ENCODE assay signal across 34 cellular contexts in the genomic region with DNA sequence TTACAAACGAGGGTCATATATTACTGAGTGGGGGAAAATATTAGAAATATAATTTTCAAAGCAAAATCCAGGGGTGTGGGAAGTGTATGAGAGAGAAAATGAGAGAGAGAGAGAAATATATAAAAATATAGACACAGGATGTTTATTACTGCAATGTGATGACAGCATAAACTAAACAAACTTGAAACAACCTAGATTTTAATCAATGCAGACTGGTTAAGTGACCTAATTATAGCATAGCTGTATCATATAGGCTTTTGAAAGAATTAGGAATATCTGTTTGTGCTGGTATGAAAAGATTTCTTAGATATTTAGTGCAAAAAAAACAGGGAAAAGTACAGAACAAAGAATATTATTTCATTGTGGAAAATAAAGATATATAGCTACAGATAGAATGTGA.
"Had no signal": no experiment of that assay in that cellular context is flagged by ENCODE, and none has a peak within 500 bp of the region (broad histone marks: within the 10 kb centered on the region; RNA-seq: fewer than 3 reads in every experiment).

No MANE protein-coding gene starts in this region.

- H3K27me3 Mint-ChIP-seq: activated CD4-positive, alpha-beta memory T cell treated with anti-CD3 and anti-CD28 coated beads for 36 hours; activated CD8-positive, alpha-beta T cell treated with anti-CD3 and anti-CD28 coated beads for 36 hours; activated naive CD8-positive, alpha-beta T cell treated with anti-CD3 and anti-CD28 coated beads for 36 hours had no signal

- H3K4me3 Mint-ChIP-seq: activated B cell treated with CpG ODN at 0.5 μM for 24 hours; activated CD4-positive, alpha-beta memory T cell treated with anti-CD3 and anti-CD28 coated beads for 36 hours; activated CD4-positive, alpha-beta T cell treated with anti-CD3 and anti-CD28 coated beads, Interleukin-2, amount 10 ng/mL, durations not matched to agents 24 days and 14 days; activated CD8-positive, alpha-beta T cell treated with anti-CD3 and anti-CD28 coated beads for 36 hours; activated naive CD4-positive, alpha-beta T cell treated with anti-CD3 and anti-CD28 coated beads for 36 hours; activated naive CD8-positive, alpha-beta T cell treated with anti-CD3 and anti-CD28 coated beads for 36 hours; activated T-helper 1 cell treated with anti-CD3 and anti-CD28 coated beads, Interleukin-12 subunit alpha, Interleukin-12 subunit beta, Interleukin-2, Interleukin-4 antibody, amounts not matched to agents 30 ng/mL and 10 ng/mL and 1 ng/mL, durations not matched to agents 14 hours and 24 hours and 36 hours; activated T-helper 17 cell treated with anti-CD3 and anti-CD28 coated beads, Interleukin-2, amount 50 U/mL, for 72 hours; T-helper 1 cell treated with Interleukin-12 subunit alpha and Interleukin-12 subunit beta and Interleukin-4 antibody, amounts not matched to agents 30 μg/mL and 1 μg/mL, for 36 hours; T-helper 2 cell treated with Interferon-gamma antibody and Interleukin-4, amounts not matched to agents 5 μg/mL and 100 μg/mL, for 36 hours had no signal

- H3K4me3 ChIP-seq: adrenal gland, body of pancreas, breast epithelium had no signal

- H3K27ac ChIP-seq: adrenal gland, body of pancreas, brain microvascular endothelial cell, breast epithelium, VCaP had no signal

- H3K9me3 ChIP-seq: adrenal gland, body of pancreas, breast epithelium had no signal

- H3K4me1 Mint-ChIP-seq: activated B cell treated with CpG ODN at 0.5 μM for 24 hours; activated CD4-positive, alpha-beta T cell treated with anti-CD3 and anti-CD28 coated beads, Interleukin-2, amount 10 ng/mL, durations not matched to agents 24 days and 14 days; activated naive CD8-positive, alpha-beta T cell treated with anti-CD3 and anti-CD28 coated beads for 36 hours; activated T-helper 17 cell treated with anti-CD3 and anti-CD28 coated beads, Interleukin-2, amount 50 U/mL, for 72 hours had no signal

- H3K27me3 ChIP-seq: body of pancreas, brain microvascular endothelial cell, breast epithelium had no signal

- ATAC-seq: activated CD8-positive, alpha-beta T cell treated with anti-CD3 and anti-CD28 coated beads for 36 hours; activated naive CD4-positive, alpha-beta T cell treated with anti-CD3 and anti-CD28 coated beads, Interleukin-2, amount 50 U/mL, for 72 hours; activated T-helper 17 cell treated with anti-CD3 and anti-CD28 coated beads, Interleukin-2, amount 50 U/mL, for 72 hours; body of pancreas had no signal

- H3K27ac Mint-ChIP-seq: activated B cell treated with CpG ODN at 0.5 μM for 24 hours; activated CD4-positive, alpha-beta memory T cell treated with anti-CD3 and anti-CD28 coated beads for 36 hours; activated CD4-positive, alpha-beta T cell treated with anti-CD3 and anti-CD28 coated beads, Interleukin-2, amount 10 ng/mL, durations not matched to agents 24 days and 14 days; activated CD8-positive, alpha-beta T cell treated with anti-CD3 and anti-CD28 coated beads for 36 hours; activated naive CD4-positive, alpha-beta T cell treated with anti-CD3 and anti-CD28 coated beads for 36 hours; activated naive CD4-positive, alpha-beta T cell treated with anti-CD3 and anti-CD28 coated beads, Interleukin-2, amount 50 U/mL, for 72 hours; activated naive CD8-positive, alpha-beta T cell treated with anti-CD3 and anti-CD28 coated beads for 36 hours; activated T-helper 1 cell treated with anti-CD3 and anti-CD28 coated beads, Interleukin-12 subunit alpha, Interleukin-12 subunit beta, Interleukin-2, Interleukin-4 antibody, amounts not matched to agents 30 ng/mL and 10 ng/mL and 1 ng/mL, durations not matched to agents 14 hours and 24 hours and 36 hours; activated T-helper 17 cell treated with anti-CD3 and anti-CD28 coated beads, Interleukin-2, amount 50 U/mL, for 72 hours; T-helper 1 cell treated with Interleukin-12 subunit alpha and Interleukin-12 subunit beta and Interleukin-4 antibody, amounts not matched to agents 30 μg/mL and 1 μg/mL, for 36 hours; T-helper 2 cell treated with Interferon-gamma antibody and Interleukin-4, amounts not matched to agents 5 μg/mL and 100 μg/mL, for 36 hours had no signal

- H3K4me1 ChIP-seq: adrenal gland, body of pancreas, breast epithelium had no signal

- DNase-seq: activated B cell treated with CpG ODN at 0.5 μM for 24 hours; activated CD4-positive, alpha-beta memory T cell treated with anti-CD3 and anti-CD28 coated beads for 36 hours; activated CD4-positive, alpha-beta T cell treated with anti-CD3 and anti-CD28 coated beads for 4 hours; activated CD4-positive, alpha-beta T cell treated with anti-CD3 and anti-CD28 coated beads, Interleukin-2, amount 10 ng/mL, durations not matched to agents 24 days and 14 days; activated CD4-positive, alpha-beta T cell treated with anti-CD3 and anti-CD28 coated beads, Interleukin-2, amount 50 U/mL, for 1 hour; activated CD4-positive, alpha-beta T cell treated with anti-CD3 and anti-CD28 coated beads, Interleukin-2, amount 50 U/mL, for 4 hours; activated CD4-positive, CD25-positive, alpha-beta regulatory T cell treated with anti-CD3 and anti-CD28 coated beads, Interleukin-2, amount 50 U/mL, for 72 hours; activated CD8-positive, alpha-beta memory T cell treated with anti-CD3 and anti-CD28 coated beads, Interleukin-2, amount 50 U/mL, for 4 hours; activated CD8-positive, alpha-beta T cell treated with anti-CD3 and anti-CD28 coated beads for 36 hours; activated effector memory CD4-positive, alpha-beta T cell treated with anti-CD3 and anti-CD28 coated beads, Interleukin-2, amount 50 U/mL, for 16 hours; activated gamma-delta T cell treated with Interleukin-2 at 50 U/mL for 16 hours; activated naive CD4-positive, alpha-beta T cell; activated naive CD4-positive, alpha-beta T cell treated with anti-CD3 and anti-CD28 coated beads for 36 hours; activated naive CD4-positive, alpha-beta T cell treated with anti-CD3 and anti-CD28 coated beads, Interleukin-2, amount 50 U/mL, for 16 hours; activated naive CD8-positive, alpha-beta T cell treated with anti-CD3 and anti-CD28 coated beads for 36 hours; activated T-cell treated with anti-CD3 and anti-CD28 coated beads for 4 hours; activated T-cell treated with anti-CD3 and anti-CD28 coated beads, Interleukin-2, amount 50 U/mL, for 1 hour; activated T-cell treated with anti-CD3 and anti-CD28 coated beads, Interleukin-2, amount 50 U/mL, for 48 hours; adrenal gland; amniotic stem cell; aorta; body of pancreas; brain microvascular endothelial cell; central memory CD4-positive, alpha-beta T cell; T-helper 1 cell; T-helper 2 cell; T-helper 9 cell had no signal

- H3K36me3 Mint-ChIP-seq: activated CD4-positive, alpha-beta memory T cell treated with anti-CD3 and anti-CD28 coated beads for 36 hours; activated naive CD4-positive, alpha-beta T cell treated with anti-CD3 and anti-CD28 coated beads, Interleukin-2, amount 50 U/mL, for 72 hours; activated naive CD8-positive, alpha-beta T cell treated with anti-CD3 and anti-CD28 coated beads for 36 hours had no signal

- H3K9me3 Mint-ChIP-seq: activated B cell treated with CpG ODN at 0.5 μM for 24 hours; activated CD4-positive, alpha-beta memory T cell treated with anti-CD3 and anti-CD28 coated beads for 36 hours; activated CD4-positive, alpha-beta T cell treated with anti-CD3 and anti-CD28 coated beads, Interleukin-2, amount 10 ng/mL, durations not matched to agents 24 days and 14 days; activated CD8-positive, alpha-beta T cell treated with anti-CD3 and anti-CD28 coated beads for 36 hours; activated naive CD4-positive, alpha-beta T cell treated with anti-CD3 and anti-CD28 coated beads for 36 hours; activated naive CD8-positive, alpha-beta T cell treated with anti-CD3 and anti-CD28 coated beads for 36 hours; activated T-helper 1 cell treated with anti-CD3 and anti-CD28 coated beads, Interleukin-12 subunit alpha, Interleukin-12 subunit beta, Interleukin-2, Interleukin-4 antibody, amounts not matched to agents 30 ng/mL and 10 ng/mL and 1 ng/mL, durations not matched to agents 14 hours and 24 hours and 36 hours; activated T-helper 17 cell treated with anti-CD3 and anti-CD28 coated beads, Interleukin-2, amount 50 U/mL, for 72 hours; T-helper 1 cell treated with Interleukin-12 subunit alpha and Interleukin-12 subunit beta and Interleukin-4 antibody, amounts not matched to agents 30 μg/mL and 1 μg/mL, for 36 hours; T-helper 2 cell treated with Interferon-gamma antibody and Interleukin-4, amounts not matched to agents 5 μg/mL and 100 μg/mL, for 36 hours had no signal

- H3K36me3 ChIP-seq: adrenal gland, brain microvascular endothelial cell, breast epithelium had no signal
